Comparison of ENCODE assay signal across 8 cellular contexts in the genomic region with DNA sequence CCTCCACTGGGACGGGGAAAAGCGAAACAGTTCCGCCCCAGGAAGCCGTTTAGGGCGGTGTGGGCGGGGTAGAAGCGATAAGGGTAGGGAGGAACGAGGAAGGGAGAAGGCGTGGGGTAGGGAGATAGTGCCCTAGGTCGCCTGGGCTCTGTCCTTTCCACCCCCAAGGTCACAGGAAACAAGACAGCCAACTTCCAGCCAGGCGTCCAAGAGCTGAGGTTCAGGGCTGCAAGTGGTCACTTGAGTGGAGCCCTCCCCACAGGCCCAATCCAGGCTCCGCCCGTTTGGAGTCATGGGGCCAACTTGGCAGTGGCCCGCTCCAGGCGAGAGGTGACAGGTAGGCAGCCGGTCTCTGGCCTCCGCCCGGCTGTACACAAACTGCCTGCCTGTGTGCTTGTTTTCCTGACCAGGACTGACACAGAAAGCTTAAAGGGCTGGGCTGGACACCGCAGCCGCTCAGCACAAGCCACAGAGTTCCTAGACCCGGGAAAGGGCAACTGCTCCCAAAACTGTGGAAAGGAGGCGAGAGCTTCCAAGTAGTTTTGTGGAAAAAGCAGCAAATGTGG. TPM values are rescaled to one million over a fixed set of nuclear protein-coding genes. Genes with fewer than 3 reads are reported as not detected.
DNase-seq lines count a peak whose midpoint lies in the region; ATAC-seq, FAIRE-seq and TF ChIP-seq lines count a peak whose summit lies in the region.

TSS of gene RILP (minus strand) at position 23 of the 566 bp plus-strand sequence. CDS start 62 bp downstream, outside the sequence.

- CTCF ChIA-PET in endothelial cell of umbilical vein (lab: Charles Lee): interaction anchor here (0.9 to 7.7 kb wide), 17 partner anchors 9 to 395 kb away, joined by 3 to 218 read pairs (median 7); partner anchors contain the start of genes INPP5K and SLC43A2

- peak within 1 kb of the TSS; percentile 20 for H3K9ac ChIP-seq in endothelial cell of umbilical vein (replicated peaks; ENCODE audit: extremely low read depth, insufficient read depth, low read length)

- no peaks in the 10 kb centered on the region for H3K9me1 ChIP-seq in endothelial cell of umbilical vein (replicated peaks; ENCODE audit: control insufficient read depth, extremely low read depth, insufficient read depth, low read length)

- peak; percentile 69 for DNase-seq in Caki2 (ENCODE audit: low read depth)
- peak; percentile 61 for DNase-seq in endothelial cell of umbilical vein (ENCODE audit: low read depth, low spot score)
- DNase-seq in midbrain (lab: John Stamatoyannopoulos, UW): peak; percentile 26
- peak; percentile 95 for DNase-seq in upper lobe of right lung
- DNase-seq in NK-92 treated with Interleukin-12 subunit alpha and Interleukin-12 subunit beta, amount 100 ng/mL, for 24 hours (lab: John Stamatoyannopoulos, UW): no peak

- H3K4me2 ChIP-seq in endothelial cell of umbilical vein (ENCODE audit: insufficient read depth, low read length): peak within 1 kb of the TSS; percentile 50

- peaks cover 6% of the 10 kb centered on the region for H3K79me2 ChIP-seq in endothelial cell of umbilical vein (ENCODE audit: control insufficient read depth, insufficient read depth, low read length)

- dilution Hi-C loops in endothelial cell of umbilical vein (cut with MboI; ENCODE audit: extremely low pct_ligation_motif_present, low sequenced_read_pairs): no loop called here

- H3K36me3 ChIP-seq in endothelial cell of umbilical vein (ENCODE audit: control insufficient read depth in 2 of 2, extremely low read depth in 1 of 2, insufficient read depth in 2 of 2, low read length in 2 of 2) (peaks cover 27 to 35% of the 10 kb centered on the region in 2 experiments), upper lobe of right lung (peaks cover 47% of the 10 kb centered on the region)

- peaks cover 33% of the 10 kb centered on the region for H3K4me1 ChIP-seq in endothelial cell of umbilical vein (ENCODE audit: control insufficient read depth, extremely low read depth, insufficient read depth, low read length)
- peaks cover 47% of the 10 kb centered on the region for H3K4me1 ChIP-seq in upper lobe of right lung

- H3K27ac ChIP-seq in endothelial cell of umbilical vein (ENCODE audit: insufficient read depth, low read depth, low read length) (peak within 1 kb of the TSS; percentile 54), upper lobe of right lung (peak within 1 kb of the TSS; percentile 96)

- no peaks in the 10 kb centered on the region for H4K20me1 ChIP-seq in endothelial cell of umbilical vein (replicated peaks; ENCODE audit: control insufficient read depth, extremely low read depth, insufficient read depth, low read length)

- no TSS peak for BruUV-seq in endothelial cell of umbilical vein (replicated peaks; lab: Mats Ljungman, UMichigan)

- peak; percentile 68 for FAIRE-seq in endothelial cell of umbilical vein (lab: Jason Lieb, UNC)

- H3K4me3 ChIP-seq in endothelial cell of umbilical vein (replicated peaks in 1 of 3; ENCODE audit: insufficient read depth in 1 of 3, low read depth in 1 of 3, low read length in 3 of 3): peak within 1 kb of the TSS; percentile 10 to 52 (median 39)
- H3K4me3 ChIP-seq in upper lobe of right lung: peak within 1 kb of the TSS; percentile 77

- intact Hi-C loops in endothelial cell of umbilical vein (cut with micrococcal nuclease) (loop anchor here (1.0 to 2.0 kb wide), 5 partner anchors 35 to 391 kb away; partner anchors contain the start of genes INPP5K and PRPF8), upper lobe of right lung (cut with DNase I) (no loop called here)

- H3K27me3 ChIP-seq in endothelial cell of umbilical vein (ENCODE audit: control insufficient read depth in 2 of 2, insufficient read depth in 2 of 2, low read length in 2 of 2) (no peaks in the 10 kb centered on the region), upper lobe of right lung (no peaks in the 10 kb centered on the region)

- TF ChIP-seq POLR2A in endothelial cell of umbilical vein (IDR thresholded peaks at IDR 0.05; ENCODE audit: low read depth, low read length): no peak

- in situ Hi-C loops in Caki2 (cut with HindIII; ENCODE audit: low pct_unique_long_range_greater_than_20kb, low sequenced_read_pairs): no loop called here

- POLR2A ChIA-PET in endothelial cell of umbilical vein (lab: Charles Lee): interaction anchor here (1.0 to 2.1 kb wide), 3 partner anchors 67 to 76 kb away, joined by 3 to 10 read pairs (median 9); no protein-coding TSS in a partner anchor

- H3K9me3 ChIP-seq in endothelial cell of umbilical vein (replicated peaks; ENCODE audit: control insufficient read depth, insufficient read depth, low read length) (no peaks in the 10 kb centered on the region), upper lobe of right lung (no peaks in the 10 kb centered on the region)

- no peak for TF ChIP-seq CTCF in endothelial cell of umbilical vein (IDR thresholded peaks at IDR 0.05; ENCODE audit: extremely low read depth in 1 of 2, insufficient read depth in 1 of 2, low read depth in 1 of 2, low read length in 2 of 2)
- TF ChIP-seq CTCF in upper lobe of right lung (IDR thresholded peaks at IDR 0.05): no peak

- peak; percentile 0 for ATAC-seq in HG03039 (IDR thresholded peaks at IDR 0.05; ENCODE audit: unreplicated experiment)
- peak; percentile 51 for ATAC-seq in SK-N-SH treated with all-trans-retinoic acid at 6 μM for 48 hours
- peak; percentile 68 for ATAC-seq in upper lobe of right lung
- ATAC-seq in HG02798 (IDR thresholded peaks at IDR 0.05; ENCODE audit: poor library complexity, unreplicated experiment): no peak

- peak within 1 kb of the TSS; percentile 76 for H2AFZ ChIP-seq in endothelial cell of umbilical vein (ENCODE audit: low read depth, low read length)

TF ChIP-seq in SK-N-SH treated with all-trans-retinoic acid at 6 μM for 48 hours, 23 proteins besides CTCF, POLR2A, EP300 and RAD21 (continues in another document):
- TF ChIP-seq ZFP30 (CRISPR knock-in tag; IDR thresholded peaks at IDR 0.05) (no peak), ZFP3 (CRISPR knock-in tag; IDR thresholded peaks at IDR 0.05) (no peak), GLIS3 (CRISPR knock-in tag; IDR thresholded peaks at IDR 0.05) (no peak), POU6F1 (CRISPR knock-in tag; IDR thresholded peaks at IDR 0.05; ENCODE audit: borderline replicate concordance, low read depth) (no peak), ZNF70 (CRISPR knock-in tag; IDR thresholded peaks at IDR 0.05) (no peak)

TF ChIP-seq in endothelial cell of umbilical vein, 7 proteins besides CTCF, POLR2A, EP300 and RAD21:
- TF ChIP-seq JUN (IDR thresholded peaks at IDR 0.05; ENCODE audit: borderline replicate concordance, insufficient read depth, insufficient read length, low read depth) (no peak), MYC (IDR thresholded peaks at IDR 0.05; ENCODE audit: low read depth, low read length) (no peak), FOS (IDR thresholded peaks at IDR 0.05; ENCODE audit: borderline replicate concordance, insufficient read depth, low read length) (no peak), GATA2 (IDR thresholded peaks at IDR 0.05; ENCODE audit: insufficient read depth, insufficient read length, low read depth, low read length) (no peak)
- TF ChIP-seq, protein P1, sequence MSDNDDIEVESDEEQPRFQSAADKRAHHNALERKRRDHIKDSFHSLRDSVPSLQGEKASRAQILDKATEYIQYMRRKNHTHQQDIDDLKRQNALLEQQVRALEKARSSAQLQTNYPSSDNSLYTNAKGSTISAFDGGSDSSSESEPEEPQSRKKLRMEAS (IDR thresholded peaks at IDR 0.05; ENCODE audit: insufficient read depth, insufficient read length): no peak

RNA-seq across cellular contexts. Expression of gene RILP, which starts in this region (rescaled TPM):
- total RNA-seq in Caki2 (2014; rRNA removed; shearing (Covaris generic); ENCODE audit: low replicate concordance): 24.3 and 25.4 TPM in 2 replicates
- total RNA-seq in endothelial cell of umbilical vein: 8.9 and 9.4 TPM in 2 replicates
- 9.3 and 10.0 TPM in 2 replicates for polyA plus RNA-seq in endothelial cell of umbilical vein
- 9.8 and 11.0 TPM in 2 replicates for polyA plus RNA-seq in endothelial cell of umbilical vein (2011; cell fraction: cytosol; rRNA removed)
- polyA plus RNA-seq in endothelial cell of umbilical vein (2011; cell fraction: nucleus; rRNA removed): 7.8 and 10.0 TPM in 2 replicates
- polyA plus RNA-seq in endothelial cell of umbilical vein (2012): 6.9 and 10.5 TPM in 2 replicates
- 3.7 and 4.1 TPM in 2 replicates for polyA minus RNA-seq in endothelial cell of umbilical vein
- polyA minus RNA-seq in endothelial cell of umbilical vein (2011; cell fraction: cytosol; rRNA and poly(A)+ RNA removed): 6.1 TPM
- 1.2 and 2.6 TPM in 2 replicates for polyA minus RNA-seq in endothelial cell of umbilical vein (2011; cell fraction: nucleus; rRNA and poly(A)+ RNA removed)
- total RNA-seq in upper lobe of right lung: 39.5 TPM
